In genomic region chr10:69786791-69787190, GRCh38 we compare ENCODE assay signal across 9 cellular contexts. TPM values are rescaled to one million over a fixed set of nuclear protein-coding genes. Genes with fewer than 3 reads are reported as not detected.
A peak's percentile ranks its signal among the peaks of the same experiment; 100 is the strongest.
DNase-seq lines count a peak whose midpoint lies in the region; ATAC-seq and TF ChIP-seq lines count a peak whose summit lies in the region.
"Had no signal": no experiment of that assay in that cellular context is flagged by ENCODE, and none has a peak within 500 bp of the region (broad histone marks: within the 10 kb centered on the region; RNA-seq: fewer than 3 reads in every experiment).

No MANE protein-coding gene starts in this region.

- no peaks in the 10 kb centered on the region for H3K36me3 ChIP-seq in adrenal gland (replicated peaks in 1 of 2)

- H3K36me3 Mint-ChIP-seq in osteocyte (ENCODE audit: unreplicated experiment) = no peaks in the 10 kb centered on the region

- no peaks in the 10 kb centered on the region for H3K9me3 Mint-ChIP-seq in osteocyte (ENCODE audit: unreplicated experiment)
- H3K9me3 Mint-ChIP-seq: activated B cell treated with CpG ODN at 0.5 μM for 24 hours had no signal

- H3K27me3 ChIP-seq in adrenal gland = no peaks in the 10 kb centered on the region

- intact Hi-C loops in adrenal gland (cut with DNase I) = no loop called here

- DNase-seq in ELR (ENCODE audit: low read depth) = peak; percentile 71
- peak; percentile 55 for DNase-seq in NB4 (ENCODE audit: low read depth)
- peak; percentile 35 to 46 for DNase-seq in dermis microvascular lymphatic vessel endothelial cell (ENCODE audit: low read depth in 2 of 2)
- DNase-seq in osteocyte (ENCODE audit: extremely low spot score, unreplicated experiment) = no peak
- no peak for DNase-seq in adrenal gland
- no peak for DNase-seq in ecto neural progenitor cell (ENCODE audit: low spot score)
- DNase-seq: activated B cell treated with CpG ODN at 0.5 μM for 24 hours had no signal

- TF ChIP-seq POLR2A in NB4 (IDR thresholded peaks at IDR 0.05; ENCODE audit: extremely low read depth, insufficient read length) (no peak), adrenal gland (IDR thresholded peaks at IDR 0.05) (no peak)

- no peaks in the 10 kb centered on the region for H3K9me3 ChIP-seq in adrenal gland (replicated peaks in 1 of 3)

- no peak overlapping the region for H3K4me3 Mint-ChIP-seq in osteocyte (ENCODE audit: unreplicated experiment)
- H3K4me3 Mint-ChIP-seq: activated B cell treated with CpG ODN at 0.5 μM for 24 hours had no signal

- H3K27ac Mint-ChIP-seq in osteocyte (ENCODE audit: unreplicated experiment) = peak overlapping the region; percentile 72
- H3K27ac Mint-ChIP-seq: activated B cell treated with CpG ODN at 0.5 μM for 24 hours had no signal

- peaks cover 46% of the 10 kb centered on the region for H3K4me1 Mint-ChIP-seq in osteocyte (ENCODE audit: unreplicated experiment)
- H3K4me1 Mint-ChIP-seq: activated B cell treated with CpG ODN at 0.5 μM for 24 hours had no signal

- WGBS in adrenal gland, 4 donors = 57 to 83% (median 76%) methylated on average over 1 of the region's 1 CpG

- TF ChIP-seq CTCF in NB4 (IDR thresholded peaks at IDR 0.05; ENCODE audit: low read depth, low read length) (peak; percentile 22), osteocyte (IDR thresholded peaks at IDR 0.05) (peak; percentile 65), adrenal gland (IDR thresholded peaks at IDR 0.05) (peak in 2 of 6 experiments; percentile 4 to 8)

- ATAC-seq in GM19328 (IDR thresholded peaks at IDR 0.05; ENCODE audit: unreplicated experiment) = no peak
- ATAC-seq in HG03159 (IDR thresholded peaks at IDR 0.05; ENCODE audit: unreplicated experiment) = no peak

- H3K27me3 Mint-ChIP-seq in osteocyte (ENCODE audit: unreplicated experiment) = no peaks in the 10 kb centered on the region

- H3K4me3 ChIP-seq in NB4 (ENCODE audit: low read depth, low read length) = no peak overlapping the region
- no peak overlapping the region for H3K4me3 ChIP-seq in adrenal gland

- H3K4me1 ChIP-seq in adrenal gland (replicated peaks in 1 of 2) = no peaks in the 10 kb centered on the region

- no peak overlapping the region for H3K27ac ChIP-seq in adrenal gland

RNA-seq across cellular contexts. Expression of gene COL13A1, which starts 14.9 kb away (rescaled TPM):
- total RNA-seq in dermis microvascular lymphatic vessel endothelial cell (0.76 and 4.7 TPM in 2 replicates), osteocyte (29.2 and 29.9 TPM in 2 replicates), adrenal gland (1 to 10 TPM in 6 of 8 donors, under 1 TPM in 2; 0.54 to 4.4 (median 1.7) TPM)
- polyA plus RNA-seq in adrenal gland = 1 to 10 TPM; 1.7 to 7.6 (median 2.3) TPM
- total RNA-seq: activated B cell treated with CpG ODN at 0.5 μM for 24 hours had no signal

Comparison
In these comparisons a context has a peak if more than half of its experiments do, and no peak if none do; other contexts are left out.
1. DNase-seq: peak in ELR (single experiment), NB4 (single experiment) and dermis microvascular lymphatic vessel endothelial cell (2 of 2); none in osteocyte (single experiment), adrenal gland (0 of 7) and ecto neural progenitor cell (single experiment).